15 cellular contexts compared by ENCODE assay signal in the genomic region with DNA sequence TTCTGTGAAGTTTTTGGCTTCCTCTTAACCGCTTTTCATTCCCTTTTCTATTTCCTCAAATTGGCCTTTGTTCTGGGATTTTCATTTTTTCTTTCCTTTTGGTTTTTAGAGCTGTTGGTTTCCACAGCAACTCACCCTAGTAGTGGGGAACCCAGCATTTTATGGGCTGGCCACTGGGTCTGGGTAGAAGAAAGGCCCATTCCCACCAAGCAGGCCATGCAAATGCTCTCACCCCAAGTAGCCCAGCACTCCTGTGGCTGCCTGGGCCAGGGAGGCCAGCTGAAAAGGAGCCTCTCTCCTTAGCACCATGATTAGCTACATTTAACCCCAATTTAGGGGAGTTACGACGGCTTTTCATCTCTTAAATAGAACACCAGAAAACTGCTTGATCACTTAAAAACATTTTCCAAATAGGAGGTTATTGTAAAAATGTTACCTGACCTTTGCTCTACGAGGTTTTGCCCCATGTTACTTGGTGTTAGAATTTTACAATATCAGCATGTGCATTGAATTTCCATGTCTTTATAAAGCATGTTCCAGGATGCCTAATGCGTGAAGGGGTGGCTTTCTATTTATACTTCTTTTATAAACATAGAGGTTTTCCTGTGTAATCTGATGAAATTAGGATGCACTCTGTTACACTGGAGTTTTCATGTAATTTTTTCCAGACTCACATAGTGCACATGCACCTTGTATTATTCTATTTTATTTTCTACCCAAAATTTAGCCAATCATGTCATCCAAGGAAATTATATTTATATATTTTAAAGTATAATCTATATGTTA.
DNase-seq lines count a peak whose midpoint lies in the region; ATAC-seq and TF ChIP-seq lines count a peak whose summit lies in the region.
"Had no signal": no experiment of that assay in that cellular context is flagged by ENCODE, and none has a peak within 500 bp of the region (broad histone marks: within the 10 kb centered on the region; RNA-seq: fewer than 3 reads in every experiment).

No MANE protein-coding gene starts in this region.

- no peaks in the 10 kb centered on the region for H3K27me3 ChIP-seq in GM23338 (ENCODE audit: insufficient read depth)
- no peaks in the 10 kb centered on the region for H3K27me3 ChIP-seq in esophagus squamous epithelium

- H3K27ac ChIP-seq in GM23338 (ENCODE audit: low read depth) = no peak overlapping the region
- peak overlapping the region; percentile 45 for H3K27ac ChIP-seq in angular gyrus (ENCODE audit: low read depth, low read length)
- H3K27ac ChIP-seq in esophagus squamous epithelium = no peak overlapping the region
- H3K27ac ChIP-seq: PC-9 had no signal

- intact Hi-C loops in esophagus squamous epithelium (cut with DNase I) = no loop called here

- 82 to 83% methylated on average over 5 of the region's 5 CpGs for WGBS in esophagus squamous epithelium, 2 donors

- no peaks in the 10 kb centered on the region for H3K79me2 ChIP-seq in GM23338 (replicated peaks; ENCODE audit: insufficient read depth)

- H3K4me1 Mint-ChIP-seq in GM23338 (peaks cover 17% of the 10 kb centered on the region), glutamatergic neuron (ENCODE audit: low read depth, unreplicated experiment) (peaks cover 34% of the 10 kb centered on the region), progenitor cell of endocrine pancreas (ENCODE audit: low read depth) (no peaks in the 10 kb centered on the region)
- H3K4me1 Mint-ChIP-seq: B cell; CD8-positive, alpha-beta memory T cell had no signal

- H3K4me3 Mint-ChIP-seq in GM23338 (no peak overlapping the region), glutamatergic neuron (ENCODE audit: unreplicated experiment) (no peak overlapping the region), progenitor cell of endocrine pancreas (ENCODE audit: low read depth) (no peak overlapping the region)
- H3K4me3 Mint-ChIP-seq: B cell; CD8-positive, alpha-beta memory T cell had no signal

- no peaks in the 10 kb centered on the region for H3K9me2 ChIP-seq in GM23338 (ENCODE audit: insufficient read depth)
- H3K9me2 ChIP-seq: SK-N-SH had no signal

- no peak overlapping the region for H3K4me2 ChIP-seq in GM23338
- H3K4me2 ChIP-seq: PC-9, SK-N-SH had no signal

- peaks cover 3% of the 10 kb centered on the region for H3K27me3 Mint-ChIP-seq in GM23338 (ENCODE audit: insufficient read depth, low read depth, poor library complexity)
- peaks cover 1% of the 10 kb centered on the region for H3K27me3 Mint-ChIP-seq in glutamatergic neuron (ENCODE audit: unreplicated experiment)
- H3K27me3 Mint-ChIP-seq in progenitor cell of endocrine pancreas = no peaks in the 10 kb centered on the region

- TF ChIP-seq CTCF in GM23338 (conservative IDR thresholded peaks at IDR 0.05; ENCODE audit: low read depth in 2 of 2) (no peak), glutamatergic neuron (IDR thresholded peaks at IDR 0.05; ENCODE audit: partially characterized antibody, unreplicated experiment) (no peak), progenitor cell of endocrine pancreas (IDR thresholded peaks at IDR 0.05; ENCODE audit: unreplicated experiment) (no peak), esophagus squamous epithelium (IDR thresholded peaks at IDR 0.05) (no peak)

- H3K4me1 ChIP-seq in GM23338 (ENCODE audit: insufficient read depth) (no peaks in the 10 kb centered on the region; the same call in 1 of the 2 replicates), esophagus squamous epithelium (peaks cover 0 to 24% (median 6%) of the 10 kb centered on the region in 3 donors)

- no peaks in the 10 kb centered on the region for H3K9me3 ChIP-seq in esophagus squamous epithelium
- H3K9me3 ChIP-seq: SK-N-SH had no signal

- DNase-seq in GM23338 (ENCODE audit: low spot score) (no peak), glutamatergic neuron (no peak), progenitor cell of endocrine pancreas (ENCODE audit: low spot score, unreplicated experiment) (no peak), esophagus squamous epithelium (lab: John Stamatoyannopoulos, UW) (no peak), NCI-H526 treated with DMSO at 0.1 percent for 48 hours (lab: John Stamatoyannopoulos, UW) (no peak), erythroblast (lab: John Stamatoyannopoulos, UW) (no peak)
- DNase-seq: CD8-positive, alpha-beta memory T cell; Karpas-422; NCI-H1436 treated with DMSO at 0.1 percent for 48 hours; NCI-H446; NCI-H774; PC-9; SK-N-SH had no signal

- no peaks in the 10 kb centered on the region for H3K9me3 Mint-ChIP-seq in GM23338
- H3K9me3 Mint-ChIP-seq in glutamatergic neuron (ENCODE audit: unreplicated experiment) = peaks cover 2% of the 10 kb centered on the region
- H3K9me3 Mint-ChIP-seq in progenitor cell of endocrine pancreas (ENCODE audit: low read depth) = no peaks in the 10 kb centered on the region
- H3K9me3 Mint-ChIP-seq: CD8-positive, alpha-beta memory T cell had no signal

- no peaks in the 10 kb centered on the region; the same call in 1 of the 2 replicates for H4K20me1 ChIP-seq in GM23338 (replicated peaks; ENCODE audit: insufficient read depth)

- no peak overlapping the region for H2AFZ ChIP-seq in GM23338
- H2AFZ ChIP-seq: PC-9 had no signal

- no peaks in the 10 kb centered on the region for H3K36me3 Mint-ChIP-seq in GM23338 (ENCODE audit: low read depth)
- H3K36me3 Mint-ChIP-seq in glutamatergic neuron (ENCODE audit: unreplicated experiment) = no peaks in the 10 kb centered on the region
- H3K36me3 Mint-ChIP-seq in progenitor cell of endocrine pancreas (ENCODE audit: insufficient read depth) = no peaks in the 10 kb centered on the region
- H3K36me3 Mint-ChIP-seq: CD8-positive, alpha-beta memory T cell had no signal

- TF ChIP-seq POLR2A in esophagus squamous epithelium (IDR thresholded peaks at IDR 0.05) = no peak
- no peak for TF ChIP-seq POLR2A in erythroblast (IDR thresholded peaks at IDR 0.05; ENCODE audit: low read length)

- peak; percentile 75 for ATAC-seq in GM23338

- H3K4me3 ChIP-seq in GM23338 (no peak overlapping the region), esophagus squamous epithelium (no peak overlapping the region)
- H3K4me3 ChIP-seq: PC-9 had no signal

- no peaks in the 10 kb centered on the region for H3K36me3 ChIP-seq in GM23338 (ENCODE audit: insufficient read depth)
- H3K36me3 ChIP-seq in esophagus squamous epithelium = no peaks in the 10 kb centered on the region

- no peak overlapping the region for H3K27ac Mint-ChIP-seq in GM23338
- H3K27ac Mint-ChIP-seq in glutamatergic neuron (ENCODE audit: unreplicated experiment) = peak overlapping the region; percentile 21
- peak overlapping the region; percentile 56 for H3K27ac Mint-ChIP-seq in progenitor cell of endocrine pancreas
- H3K27ac Mint-ChIP-seq: B cell; CD8-positive, alpha-beta memory T cell had no signal

- no peaks in the 10 kb centered on the region for H3F3A ChIP-seq in GM23338 (replicated peaks; ENCODE audit: low read depth)

TF ChIP-seq in GM23338, 12 proteins besides CTCF, POLR2A, EP300 and RAD21 (continues in another document):
- TF ChIP-seq ETS1 (IDR thresholded peaks at IDR 0.05) (no peak), JUNB (IDR thresholded peaks at IDR 0.05; ENCODE audit: unreplicated experiment) (no peak), EZH2 (IDR thresholded peaks at IDR 0.05; ENCODE audit: low read depth, unreplicated experiment) (no peak), ZNF114 (CRISPR knock-in tag; IDR thresholded peaks at IDR 0.05) (no peak), STAT1 (IDR thresholded peaks at IDR 0.05; ENCODE audit: unreplicated experiment) (no peak), POLR2AphosphoS5 (IDR thresholded peaks at IDR 0.05; ENCODE audit: low read depth) (no peak), NANOG (IDR thresholded peaks at IDR 0.05; ENCODE audit: borderline replicate concordance) (no peak)
- TF ChIP-seq, protein P1, sequence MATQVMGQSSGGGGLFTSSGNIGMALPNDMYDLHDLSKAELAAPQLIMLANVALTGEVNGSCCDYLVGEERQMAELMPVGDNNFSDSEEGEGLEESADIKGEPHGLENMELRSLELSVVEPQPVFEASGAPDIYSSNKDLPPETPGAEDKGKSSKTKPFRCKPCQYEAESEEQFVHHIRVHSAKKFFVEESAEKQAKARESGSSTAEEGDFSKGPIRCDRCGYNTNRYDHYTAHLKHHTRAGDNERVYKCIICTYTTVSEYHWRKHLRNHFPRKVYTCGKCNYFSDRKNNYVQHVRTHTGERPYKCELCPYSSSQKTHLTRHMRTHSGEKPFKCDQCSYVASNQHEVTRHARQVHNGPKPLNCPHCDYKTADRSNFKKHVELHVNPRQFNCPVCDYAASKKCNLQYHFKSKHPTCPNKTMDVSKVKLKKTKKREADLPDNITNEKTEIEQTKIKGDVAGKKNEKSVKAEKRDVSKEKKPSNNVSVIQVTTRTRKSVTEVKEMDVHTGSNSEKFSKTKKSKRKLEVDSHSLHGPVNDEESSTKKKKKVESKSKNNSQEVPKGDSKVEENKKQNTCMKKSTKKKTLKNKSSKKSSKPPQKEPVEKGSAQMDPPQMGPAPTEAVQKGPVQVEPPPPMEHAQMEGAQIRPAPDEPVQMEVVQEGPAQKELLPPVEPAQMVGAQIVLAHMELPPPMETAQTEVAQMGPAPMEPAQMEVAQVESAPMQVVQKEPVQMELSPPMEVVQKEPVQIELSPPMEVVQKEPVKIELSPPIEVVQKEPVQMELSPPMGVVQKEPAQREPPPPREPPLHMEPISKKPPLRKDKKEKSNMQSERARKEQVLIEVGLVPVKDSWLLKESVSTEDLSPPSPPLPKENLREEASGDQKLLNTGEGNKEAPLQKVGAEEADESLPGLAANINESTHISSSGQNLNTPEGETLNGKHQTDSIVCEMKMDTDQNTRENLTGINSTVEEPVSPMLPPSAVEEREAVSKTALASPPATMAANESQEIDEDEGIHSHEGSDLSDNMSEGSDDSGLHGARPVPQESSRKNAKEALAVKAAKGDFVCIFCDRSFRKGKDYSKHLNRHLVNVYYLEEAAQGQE (IDR thresholded peaks at IDR 0.05; ENCODE audit: unreplicated experiment) = no peak
